16 cellular contexts compared by ENCODE assay signal in genomic region chr1:23701310-23701709, GRCh38. TPM values are rescaled to one million over a fixed set of nuclear protein-coding genes. Genes with fewer than 3 reads are reported as not detected.
DNase-seq lines count a peak whose midpoint lies in the region; ATAC-seq, FAIRE-seq and TF ChIP-seq lines count a peak whose summit lies in the region.
"Had no signal": no experiment of that assay in that cellular context is flagged by ENCODE, and none has a peak within 500 bp of the region (broad histone marks: within the 10 kb centered on the region; RNA-seq: fewer than 3 reads in every experiment).

No MANE protein-coding gene starts in this region.

- in situ Hi-C loops in GM18951 (cut with MboI; ENCODE audit: low sequenced_read_pairs, unreplicated experiment) (no loop called here), K562 (cut with MboI) (no loop called here)

- H3K9me3 ChIP-seq in K562 (replicated peaks; ENCODE audit: control insufficient read depth, insufficient read depth, low read depth, low read length) (no peaks in the 10 kb centered on the region), neutrophil (no peaks in the 10 kb centered on the region)

- H3K27ac ChIP-seq in K562 (ENCODE audit: extremely low read depth, low read depth, low read length) = no peak overlapping the region
- H3K27ac ChIP-seq in neutrophil = peak overlapping the region; percentile 68
- H3K27ac ChIP-seq: PC-9 had no signal

- POLR2A ChIA-PET in K562 (lab: Yijun Ruan, JAX) = interaction anchor here (0.9 to 3.8 kb wide), 2 partner anchors 10 to 26 kb away, joined by 3 to 24 read pairs; partner anchors contain the start of gene RPL11

- H3K36me3 ChIP-seq in K562 (ENCODE audit: control insufficient read depth, insufficient read depth, low read length) (peaks cover 87% of the 10 kb centered on the region), neutrophil (peaks cover 66% of the 10 kb centered on the region)

- peak overlapping the region in 1 of 2 experiments; percentile 17; a peak in 1 of 4 replicates for H3K9ac ChIP-seq in K562 (ENCODE audit: insufficient read depth in 1 of 2, low read depth in 2 of 2, low read length in 2 of 2)

- H3K4me1 ChIP-seq in K562 (replicated peaks in 1 of 2; ENCODE audit: control insufficient read depth in 2 of 2, insufficient read depth in 2 of 2, low read length in 2 of 2) (peaks cover 3 to 7% of the 10 kb centered on the region in 2 experiments; a peak in 4 of 5 replicates), neutrophil (ENCODE audit: control insufficient read depth in 1 of 2, insufficient read depth in 1 of 2, low read depth in 1 of 2, low read length in 1 of 2) (peaks cover 13% of the 10 kb centered on the region in 2 experiments)

- H3K9me3 Mint-ChIP-seq in CD14-positive monocyte = no peaks in the 10 kb centered on the region

- intact Hi-C loops in CD14-positive monocyte (cut with micrococcal nuclease) (no loop called here), K562 (cut with micrococcal nuclease) (no loop called here)

- FAIRE-seq in K562 (lab: Jason Lieb, UNC) = no peak

- peaks cover 0 to 2% (median 0%) of the 10 kb centered on the region in 3 donors for H3K27me3 Mint-ChIP-seq in CD14-positive monocyte (ENCODE audit: low read depth in 3 of 3)

- peaks cover 55 to 67% of the 10 kb centered on the region in 2 donors for H3K36me3 Mint-ChIP-seq in CD14-positive monocyte

- no peak overlapping the region for H2AFZ ChIP-seq in K562 (ENCODE audit: low read depth, low read length)
- H2AFZ ChIP-seq: PC-9 had no signal

- ATAC-seq in K562 = no peak; the same call in 2 of the 3 replicates
- ATAC-seq in activated CD4-positive, CD25-positive, alpha-beta regulatory T cell treated with anti-CD3 and anti-CD28 coated beads, Interleukin-2, amount 50 U/mL, for 24 hours = no peak

- BruUV-seq in K562 (replicated peaks; lab: Mats Ljungman, UMichigan) = no TSS peak

- TF ChIP-seq EP300 in K562 (IDR thresholded peaks at IDR 0.05; ENCODE audit: low read length) = no peak

- DNase-seq in CD14-positive monocyte (ENCODE audit: low spot score) (no peak), K562 (ENCODE audit: extremely low read depth in 1 of 4, low spot score in 3 of 4) (no peak), GM20000 (ENCODE audit: low spot score) (no peak), NCI-H1436 (lab: John Stamatoyannopoulos, UW) (no peak)
- no peak for DNase-seq in activated CD4-positive, alpha-beta T cell treated with anti-CD3 and anti-CD28 coated beads for 1 hour
- DNase-seq: C1 segment of cervical spinal cord, DMS79 treated with DMSO at 0.1 percent for 48 hours, GOT3, NCI-H1105, NCI-H187, NCI-H226, NCI-H524 treated with DMSO at 0.1 percent for 48 hours, PC-9 had no signal

- peak overlapping the region; percentile 47 to 88 (median 71) for H3K27ac Mint-ChIP-seq in CD14-positive monocyte

- H3K4me1 Mint-ChIP-seq in CD14-positive monocyte = peaks cover 26% of the 10 kb centered on the region

- peaks cover 6% of the 10 kb centered on the region for H3K9me1 ChIP-seq in K562 (ENCODE audit: control insufficient read depth, insufficient read depth, low read length)

- peaks cover 28% of the 10 kb centered on the region for H4K20me1 ChIP-seq in K562 (replicated peaks; ENCODE audit: control insufficient read depth, insufficient read depth, low read length)

- H3K4me2 ChIP-seq in K562 (ENCODE audit: insufficient read depth, low read length) = no peak overlapping the region
- H3K4me2 ChIP-seq: PC-9 had no signal

- TF ChIP-seq RAD21 in K562 (CRISPR knock-in tag; conservative IDR thresholded peaks at IDR 0.05 in 1 of 2, IDR thresholded peaks at IDR 0.05 in 1 of 2) = no peak

- TF ChIP-seq CTCF in CD14-positive monocyte (IDR thresholded peaks at IDR 0.05) (no peak), K562 (IDR thresholded peaks at IDR 0.05 in 2 of 3, conservative IDR thresholded peaks at IDR 0.05 in 1 of 3; ENCODE audit: insufficient read depth in 2 of 3, low read depth in 1 of 3, low read length in 3 of 3) (no peak), neutrophil (IDR thresholded peaks at IDR 0.05) (no peak), GM20000 (IDR thresholded peaks at IDR 0.05; ENCODE audit: extremely low read depth, missing control alignments) (no peak)

- H3K27me3 ChIP-seq in K562 (ENCODE audit: control insufficient read depth in 2 of 2, insufficient read depth in 2 of 2, low read length in 2 of 2) (no peaks in the 10 kb centered on the region), neutrophil (no peaks in the 10 kb centered on the region)

- no peak overlapping the region for H3K4me3 ChIP-seq in K562
- H3K4me3 ChIP-seq in neutrophil (ENCODE audit: low read depth in 1 of 2, low read length in 1 of 2) = no peak overlapping the region
- H3K4me3 ChIP-seq: PC-9 had no signal

- CTCF ChIA-PET in K562 (lab: Yijun Ruan, JAX; ENCODE audit: low intra/inter-chr PET ratio) = no interaction called here

- 97% methylated on average over 2 of the region's 2 CpGs for WGBS in K562 (ENCODE audit: insufficient coverage, low coverage, missing lambda C conversion rate)

- TF ChIP-seq POLR2A in GM18951 (IDR thresholded peaks at IDR 0.05; ENCODE audit: extremely low read depth, insufficient read depth, insufficient read length) (peak; percentile 4), K562 (conservative IDR thresholded peaks at IDR 0.05) (peak; percentile 56; the same call in 1 of the 2 replicates)

- no peak overlapping the region for H3K4me3 Mint-ChIP-seq in CD14-positive monocyte

- peaks cover 56% of the 10 kb centered on the region for H3K79me2 ChIP-seq in K562 (ENCODE audit: control insufficient read depth, insufficient read depth, low read length)

TF ChIP-seq in K562, 482 proteins besides CTCF, POLR2A, EP300 and RAD21:
- TF ChIP-seq ZNF780A (CRISPR knock-in tag; IDR thresholded peaks at IDR 0.05) = no peak
- TF ChIP-seq POLR2AphosphoS5 (IDR thresholded peaks at IDR 0.05; ENCODE audit: control insufficient read depth, insufficient read depth, low read depth, low read length) = peak; percentile 24; the same call in 1 of the 2 replicates
- peak; percentile 56 for TF ChIP-seq SUPT5H (IDR thresholded peaks at IDR 0.05)

RNA-seq across cellular contexts. Expression of gene RPL11, which starts 9.7 kb away (rescaled TPM):
- 100 to 1,000 TPM; 542 to 552 TPM for polyA plus RNA-seq in CD14-positive monocyte
- 326 and 345 TPM in 2 replicates for total RNA-seq in K562 (2011; cell fraction: chromatin; rRNA removed; ENCODE audit: low replicate concordance)
- 341 and 370 TPM in 2 replicates for total RNA-seq in K562 (2011; cell fraction: nucleolus; rRNA removed)
- total RNA-seq in K562 (2011; cell fraction: nucleoplasm; rRNA removed) = 557 and 1,073 TPM in 2 replicates
- total RNA-seq in K562 (2014; rRNA removed) = 3,111 and 3,495 TPM in 2 replicates
- 3,683 and 3,950 TPM in 2 replicates for total RNA-seq in K562 (2014; rRNA removed; fragmentation: Illumina TruSeq; extraction: Trizol)
- 3,549 and 3,642 TPM in 2 replicates for total RNA-seq in K562 (2015; rRNA removed; fragmentation: Illumina TruSeq; extraction: Trizol)
- total RNA-seq in K562 (2021) = 1,751 and 1,781 TPM in 2 replicates
- 2,818 and 2,821 TPM in 2 replicates for polyA plus RNA-seq in K562 (2011; rRNA removed)
- 831 and 2,063 TPM in 2 replicates for polyA plus RNA-seq in K562 (2011; cell fraction: cytosol; rRNA removed)
- 469 and 968 TPM in 2 replicates for polyA plus RNA-seq in K562 (2011; cell fraction: nucleus; rRNA removed)
- polyA plus RNA-seq in K562 (2012) = 3,491 and 4,910 TPM in 2 replicates
- polyA plus RNA-seq in K562 (2014; fragmentation: Illumina TruSeq; extraction: Trizol) = 3,852 and 4,443 TPM in 2 replicates
- polyA plus RNA-seq in K562 (2014; fragmentation: Nextera tagmentation; extraction: Ambion mirVana) = 1,000 to 10,000 TPM; 2,542 to 2,758 TPM
- polyA plus RNA-seq in K562 (2014; rRNA removed) = 4,338 and 4,526 TPM in 2 replicates
- 1,269 and 1,421 TPM in 2 replicates for polyA minus RNA-seq in K562 (2011; rRNA and poly(A)+ RNA removed)
- polyA minus RNA-seq in K562 (2011; cell fraction: cytosol; rRNA and poly(A)+ RNA removed) = 631 and 637 TPM in 2 replicates
- polyA minus RNA-seq in K562 (2011; cell fraction: nucleus; rRNA and poly(A)+ RNA removed) = 128 and 273 TPM in 2 replicates

RNA-seq across cellular contexts. Expression of gene ELOA, which starts 42.0 kb away (rescaled TPM):
- polyA plus RNA-seq in CD14-positive monocyte (10 to 100 TPM; 28.7 to 31.2 TPM), K562 (2011; rRNA removed) (29.7 and 33.3 TPM in 2 replicates), K562 (2014; fragmentation: Illumina TruSeq; extraction: Trizol) (80.6 and 98.6 TPM in 2 replicates), K562 (2014; fragmentation: Nextera tagmentation; extraction: Ambion mirVana) (10 to 100 TPM; 31.9 to 53.6 TPM), K562 (2014; rRNA removed) (44.4 and 48.7 TPM in 2 replicates)
- 40.0 and 60.8 TPM in 2 replicates for total RNA-seq in K562 (2011; cell fraction: chromatin; rRNA removed; ENCODE audit: low replicate concordance)
- 22.4 and 23.7 TPM in 2 replicates for total RNA-seq in K562 (2011; cell fraction: nucleolus; rRNA removed)
- total RNA-seq in K562 (2011; cell fraction: nucleoplasm; rRNA removed) = 31.1 and 33.1 TPM in 2 replicates
- total RNA-seq in K562 (2014; rRNA removed) (61.3 and 70.8 TPM in 2 replicates), K562 (2014; rRNA removed; fragmentation: Illumina TruSeq; extraction: Trizol) (74.1 and 75.8 TPM in 2 replicates), K562 (2015; rRNA removed; fragmentation: Illumina TruSeq; extraction: Trizol) (77.6 and 80.0 TPM in 2 replicates), K562 (2021) (66.6 and 70.8 TPM in 2 replicates)
- polyA plus RNA-seq in K562 (2011; cell fraction: cytosol; rRNA removed) = 13.9 and 14.8 TPM in 2 replicates
- 24.7 and 25.8 TPM in 2 replicates for polyA plus RNA-seq in K562 (2011; cell fraction: nucleus; rRNA removed)
- 28.7 and 53.0 TPM in 2 replicates for polyA plus RNA-seq in K562 (2012)
- polyA minus RNA-seq in K562 (2011; rRNA and poly(A)+ RNA removed) = 35.1 and 35.7 TPM in 2 replicates
- 25.7 and 34.4 TPM in 2 replicates for polyA minus RNA-seq in K562 (2011; cell fraction: cytosol; rRNA and poly(A)+ RNA removed)
- polyA minus RNA-seq in K562 (2011; cell fraction: nucleus; rRNA and poly(A)+ RNA removed) = 10.5 and 19.7 TPM in 2 replicates
